In genomic region chr14:34640826-34641225, GRCh38 we compare ENCODE assay signal across 27 cellular contexts.
"Had no signal": no experiment of that assay in that cellular context is flagged by ENCODE, and none has a peak within 500 bp of the region (broad histone marks: within the 10 kb centered on the region; RNA-seq: fewer than 3 reads in every experiment).

No MANE protein-coding gene starts in this region.

- H3K4me1 ChIP-seq: Peyer's patch, SJSA1 had no signal

- FAIRE-seq: astrocyte had no signal

- DNase-seq: activated CD4-positive, alpha-beta memory T cell treated with anti-CD3 and anti-CD28 coated beads for 36 hours; activated CD4-positive, alpha-beta T cell treated with anti-CD3 and anti-CD28 coated beads, Interleukin-2, amount 10 ng/mL, durations not matched to agents 7 days and 5 days; activated CD4-positive, CD25-positive, alpha-beta regulatory T cell; activated CD8-positive, alpha-beta memory T cell treated with anti-CD3 and anti-CD28 coated beads for 24 hours; activated effector memory CD4-positive, alpha-beta T cell treated with anti-CD3 and anti-CD28 coated beads, Interleukin-2, amount 50 U/mL, for 16 hours; activated naive CD4-positive, alpha-beta T cell treated with Interleukin-2 at 50 U/mL for 16 hours; activated naive CD8-positive, alpha-beta T cell treated with anti-CD3 and anti-CD28 coated beads, Interleukin-2, amount 50 U/mL, for 24 hours; activated T-cell treated with anti-CD3 and anti-CD28 coated beads, Interleukin-2, amount 50 U/mL, for 4 hours; amniotic stem cell; MG63; NCI-H1105; NCI-H1436; NCI-H1694 treated with DMSO at 0.1 percent for 48 hours; NCI-H2029 treated with DMSO at 0.1 percent for 48 hours; NCI-H345; NCI-H510A treated with DMSO at 0.1 percent for 48 hours; NCI-H69; NK-92 treated with Interleukin-12 subunit alpha and Interleukin-12 subunit beta, amount 100 ng/mL, for 24 hours; Peyer's patch; Right ventricle myocardium superior; T-helper 1 cell had no signal

- H3K4me1 Mint-ChIP-seq: activated naive CD8-positive, alpha-beta T cell treated with anti-CD3 and anti-CD28 coated beads, Interleukin-2, amount 50 U/mL, for 24 hours; brain had no signal

- H3K27me3 Mint-ChIP-seq: activated CD4-positive, alpha-beta memory T cell treated with anti-CD3 and anti-CD28 coated beads for 36 hours; activated CD4-positive, alpha-beta T cell treated with anti-CD3 and anti-CD28 coated beads, Interleukin-2, amount 10 ng/mL, durations not matched to agents 7 days and 5 days; activated naive CD8-positive, alpha-beta T cell treated with anti-CD3 and anti-CD28 coated beads, Interleukin-2, amount 50 U/mL, for 24 hours had no signal

- ATAC-seq: activated naive CD4-positive, alpha-beta T cell treated with anti-CD3 and anti-CD28 coated beads, Interleukin-2, amount 50 U/mL, for 72 hours; activated naive CD8-positive, alpha-beta T cell treated with anti-CD3 and anti-CD28 coated beads, Interleukin-2, amount 50 U/mL, for 24 hours; activated T-cell treated with anti-CD3 and anti-CD28 coated beads, Interleukin-2, amount 50 U/mL, for 4 hours had no signal

- H3K36me3 ChIP-seq: MG63, Peyer's patch, SJSA1 had no signal

- H3K36me3 Mint-ChIP-seq: activated CD4-positive, alpha-beta memory T cell treated with anti-CD3 and anti-CD28 coated beads for 36 hours; activated naive CD4-positive, alpha-beta T cell treated with anti-CD3 and anti-CD28 coated beads, Interleukin-2, amount 50 U/mL, for 72 hours; brain had no signal

- H3K9me3 Mint-ChIP-seq: activated CD4-positive, alpha-beta memory T cell treated with anti-CD3 and anti-CD28 coated beads for 36 hours; activated CD4-positive, alpha-beta T cell treated with anti-CD3 and anti-CD28 coated beads, Interleukin-2, amount 10 ng/mL, durations not matched to agents 7 days and 5 days; activated naive CD4-positive, alpha-beta T cell treated with anti-CD3 and anti-CD28 coated beads, Interleukin-2, amount 50 U/mL, for 72 hours; activated naive CD8-positive, alpha-beta T cell treated with anti-CD3 and anti-CD28 coated beads, Interleukin-2, amount 50 U/mL, for 24 hours; activated T-cell treated with anti-CD3 and anti-CD28 coated beads, Interleukin-2, amount 50 U/mL, for 4 hours; brain had no signal

- H3K9me3 ChIP-seq: MG63, Peyer's patch, SJSA1 had no signal

- H3K4me3 ChIP-seq: MG63, Peyer's patch, SJSA1 had no signal

- H3K27me3 ChIP-seq: MG63, Peyer's patch, SJSA1 had no signal

- H3K4me3 Mint-ChIP-seq: activated CD4-positive, alpha-beta memory T cell treated with anti-CD3 and anti-CD28 coated beads for 36 hours; activated CD4-positive, alpha-beta T cell treated with anti-CD3 and anti-CD28 coated beads, Interleukin-2, amount 10 ng/mL, durations not matched to agents 7 days and 5 days; activated naive CD8-positive, alpha-beta T cell treated with anti-CD3 and anti-CD28 coated beads, Interleukin-2, amount 50 U/mL, for 24 hours; activated T-cell treated with anti-CD3 and anti-CD28 coated beads, Interleukin-2, amount 50 U/mL, for 4 hours; brain had no signal

- H3K27ac ChIP-seq: Peyer's patch, RWPE1, SJSA1, VCaP had no signal

- H3K27ac Mint-ChIP-seq: activated CD4-positive, alpha-beta memory T cell treated with anti-CD3 and anti-CD28 coated beads for 36 hours; activated CD4-positive, alpha-beta T cell treated with anti-CD3 and anti-CD28 coated beads, Interleukin-2, amount 10 ng/mL, durations not matched to agents 7 days and 5 days; activated naive CD4-positive, alpha-beta T cell treated with anti-CD3 and anti-CD28 coated beads, Interleukin-2, amount 50 U/mL, for 72 hours; activated naive CD8-positive, alpha-beta T cell treated with anti-CD3 and anti-CD28 coated beads, Interleukin-2, amount 50 U/mL, for 24 hours; brain had no signal
